13 cellular contexts compared by ENCODE assay signal in genomic region chr5:127313379-127313778, GRCh38. TPM values are rescaled to one million over a fixed set of nuclear protein-coding genes. Genes with fewer than 3 reads are reported as not detected.
"Had no signal": no experiment of that assay in that cellular context is flagged by ENCODE, and none has a peak within 500 bp of the region (broad histone marks: within the 10 kb centered on the region; RNA-seq: fewer than 3 reads in every experiment).

No MANE protein-coding gene starts in this region.

- H3K4me2 ChIP-seq: neural progenitor cell had no signal

- H3K4me1 Mint-ChIP-seq: activated naive CD4-positive, alpha-beta T cell treated with anti-CD3 and anti-CD28 coated beads, Interleukin-2, amount 10 ng/mL, durations not matched to agents 7 days and 5 days; immature natural killer cell; natural killer cell had no signal

- H3K9me3 ChIP-seq: heart left ventricle, tibial nerve had no signal

- H3K27ac Mint-ChIP-seq: activated naive CD4-positive, alpha-beta T cell treated with anti-CD3 and anti-CD28 coated beads, Interleukin-2, amount 10 ng/mL, durations not matched to agents 7 days and 5 days; activated naive CD8-positive, alpha-beta T cell treated with anti-CD3 and anti-CD28 coated beads, Interleukin-2, amount 10 ng/mL, durations not matched to agents 7 days and 5 days; activated T-helper 1 cell treated with anti-CD3 and anti-CD28 coated beads, Interleukin-12 subunit alpha, Interleukin-12 subunit beta, Interleukin-2, Interleukin-4 antibody, amounts not matched to agents 30 ng/mL and 10 ng/mL and 1 ng/mL, durations not matched to agents 14 hours and 24 hours and 36 hours; immature natural killer cell; natural killer cell; neural progenitor cell; T-helper 2 cell treated with Interferon-gamma antibody and Interleukin-4, amounts not matched to agents 5 μg/mL and 100 μg/mL, for 36 hours had no signal

- H3K27ac ChIP-seq: brain microvascular endothelial cell, heart left ventricle, neural progenitor cell, tibial nerve had no signal

- H3K4me3 ChIP-seq: heart left ventricle, neural progenitor cell, tibial nerve had no signal

- H3K9me3 Mint-ChIP-seq: activated naive CD4-positive, alpha-beta T cell treated with anti-CD3 and anti-CD28 coated beads, Interleukin-2, amount 10 ng/mL, durations not matched to agents 7 days and 5 days; activated naive CD8-positive, alpha-beta T cell treated with anti-CD3 and anti-CD28 coated beads, Interleukin-2, amount 10 ng/mL, durations not matched to agents 7 days and 5 days; activated T-helper 1 cell treated with anti-CD3 and anti-CD28 coated beads, Interleukin-12 subunit alpha, Interleukin-12 subunit beta, Interleukin-2, Interleukin-4 antibody, amounts not matched to agents 30 ng/mL and 10 ng/mL and 1 ng/mL, durations not matched to agents 14 hours and 24 hours and 36 hours; immature natural killer cell; natural killer cell; T-helper 2 cell treated with Interferon-gamma antibody and Interleukin-4, amounts not matched to agents 5 μg/mL and 100 μg/mL, for 36 hours had no signal

- H3K27me3 ChIP-seq: brain microvascular endothelial cell, heart left ventricle, neural progenitor cell, tibial nerve had no signal

- H3K36me3 ChIP-seq: brain microvascular endothelial cell, heart left ventricle, neural progenitor cell, tibial nerve had no signal

- H3K4me3 Mint-ChIP-seq: activated naive CD4-positive, alpha-beta T cell treated with anti-CD3 and anti-CD28 coated beads, Interleukin-2, amount 10 ng/mL, durations not matched to agents 7 days and 5 days; activated naive CD8-positive, alpha-beta T cell treated with anti-CD3 and anti-CD28 coated beads, Interleukin-2, amount 10 ng/mL, durations not matched to agents 7 days and 5 days; activated T-helper 1 cell treated with anti-CD3 and anti-CD28 coated beads, Interleukin-12 subunit alpha, Interleukin-12 subunit beta, Interleukin-2, Interleukin-4 antibody, amounts not matched to agents 30 ng/mL and 10 ng/mL and 1 ng/mL, durations not matched to agents 14 hours and 24 hours and 36 hours; immature natural killer cell; natural killer cell; neural progenitor cell; T-helper 2 cell treated with Interferon-gamma antibody and Interleukin-4, amounts not matched to agents 5 μg/mL and 100 μg/mL, for 36 hours had no signal

- DNase-seq: activated gamma-delta T cell, cortex of kidney had no signal

- H2AFZ ChIP-seq: neural progenitor cell had no signal

- H3K36me3 Mint-ChIP-seq: activated naive CD4-positive, alpha-beta T cell treated with anti-CD3 and anti-CD28 coated beads, Interleukin-2, amount 10 ng/mL, durations not matched to agents 7 days and 5 days; activated naive CD8-positive, alpha-beta T cell treated with anti-CD3 and anti-CD28 coated beads, Interleukin-2, amount 10 ng/mL, durations not matched to agents 7 days and 5 days; immature natural killer cell; natural killer cell had no signal

- H3K4me1 ChIP-seq: heart left ventricle, tibial nerve had no signal

RNA-seq across cellular contexts. Expression of gene MEGF10, which starts 22.8 kb away (rescaled TPM):
- total RNA-seq: activated CD8-positive, alpha-beta memory T cell treated with anti-CD3 and anti-CD28 coated beads for 36 hours; activated naive CD8-positive, alpha-beta T cell treated with anti-CD3 and anti-CD28 coated beads, Interleukin-2, amount 10 ng/mL, durations not matched to agents 7 days and 5 days; activated T-helper 1 cell treated with anti-CD3 and anti-CD28 coated beads, Interleukin-12 subunit alpha, Interleukin-12 subunit beta, Interleukin-2, Interleukin-4 antibody, amounts not matched to agents 30 ng/mL and 10 ng/mL and 1 ng/mL, durations not matched to agents 14 hours and 24 hours and 36 hours had no signal
- polyA plus RNA-seq: immature natural killer cell had no signal
